Comparison of ENCODE assay signal across 13 cellular contexts in genomic region chr7:121385056-121385799, GRCh38. TPM values are rescaled to one million over a fixed set of nuclear protein-coding genes. Genes with fewer than 3 reads are reported as not detected.
DNase-seq lines count a peak whose midpoint lies in the region; ATAC-seq, FAIRE-seq and TF ChIP-seq lines count a peak whose summit lies in the region.
"Had no signal": no experiment of that assay in that cellular context is flagged by ENCODE, and none has a peak within 500 bp of the region (broad histone marks: within the 10 kb centered on the region; RNA-seq: fewer than 3 reads in every experiment).

No MANE protein-coding gene starts in this region.

- no peaks in the 10 kb centered on the region for H3K79me1 ChIP-seq in neuronal stem cell (ENCODE audit: low read depth, low read length)

- H3K4me1 ChIP-seq in astrocyte (ENCODE audit: insufficient read depth, low read length) (no peaks in the 10 kb centered on the region), neuronal stem cell (ENCODE audit: control insufficient read depth in 2 of 2, insufficient read depth in 1 of 2, low read depth in 1 of 2, low read length in 2 of 2) (peaks cover 0 to 3% of the 10 kb centered on the region in 2 donors)
- H3K4me1 ChIP-seq: BE2C had no signal

- FAIRE-seq in astrocyte (lab: Jason Lieb, UNC), result no peak

- no peak overlapping the region for H4K8ac ChIP-seq in neuronal stem cell (ENCODE audit: low read depth, low read length)

- H3K4me3 Mint-ChIP-seq in astrocyte (ENCODE audit: unreplicated experiment) (peak overlapping the region; percentile 58), nephron progenitor cell (no peak overlapping the region)

- peak overlapping the region; percentile 22; the same call in 1 of the 2 replicates for H3K4me3 ChIP-seq in GM06990 (replicated peaks; ENCODE audit: low read depth, low read length)
- no peak overlapping the region for H3K4me3 ChIP-seq in astrocyte (ENCODE audit: insufficient read depth, low read depth, low read length)
- no peak overlapping the region for H3K4me3 ChIP-seq in neuronal stem cell (ENCODE audit: low read length in 2 of 2)

- H3K9me3 Mint-ChIP-seq in astrocyte (ENCODE audit: unreplicated experiment) (no peaks in the 10 kb centered on the region), nephron progenitor cell (no peaks in the 10 kb centered on the region)

- no peaks in the 10 kb centered on the region for H3K36me3 ChIP-seq in GM06990 (ENCODE audit: control insufficient read depth, insufficient read depth, low read length)
- peaks cover 6% of the 10 kb centered on the region for H3K36me3 ChIP-seq in astrocyte (ENCODE audit: insufficient read depth, low read length)
- peaks cover 0 to 17% of the 10 kb centered on the region in 2 donors for H3K36me3 ChIP-seq in neuronal stem cell (replicated peaks in 1 of 2; ENCODE audit: control insufficient read depth in 2 of 2, insufficient read depth in 2 of 2, low read length in 2 of 2)

- no peak overlapping the region for H3K4me2 ChIP-seq in astrocyte (ENCODE audit: low read length)
- no peak overlapping the region for H3K4me2 ChIP-seq in neuronal stem cell (ENCODE audit: insufficient read depth, low read length, poor library complexity, severe bottlenecking)

- no peak overlapping the region for H3K9ac ChIP-seq in astrocyte (ENCODE audit: low read length)
- no peak overlapping the region for H3K9ac ChIP-seq in neuronal stem cell (ENCODE audit: low read depth, low read length, poor library complexity)

- H3K36me3 Mint-ChIP-seq in astrocyte (ENCODE audit: low read depth, unreplicated experiment), result peaks cover 1% of the 10 kb centered on the region
- no peaks in the 10 kb centered on the region for H3K36me3 Mint-ChIP-seq in nephron progenitor cell (ENCODE audit: low read depth)

- no CpG with 5 or more reads among the region's 4 CpGs for WGBS in neuronal stem cell (ENCODE audit: extremely low coverage in 2 of 2, insufficient read length in 2 of 2, insufficient replicate concordance in 1 of 2), 2 donors

- no peak overlapping the region for H2BK5ac ChIP-seq in neuronal stem cell (ENCODE audit: low read length)

- DNase-seq in GM06990 (ENCODE audit: extremely low read depth, insufficient read length) (peak; percentile 43), astrocyte (ENCODE audit: low read depth) (no peak), nephron progenitor cell (no peak), amniotic stem cell (lab: John Stamatoyannopoulos, UW) (no peak), erythroblast (lab: John Stamatoyannopoulos, UW) (no peak), neuronal stem cell (ENCODE audit: low spot score) (no peak)
- DNase-seq: activated naive CD4-positive, alpha-beta T cell; BE2C; caudate nucleus; NCI-H526 treated with DMSO at 0.1 percent for 48 hours; stimulated activated CD4-positive, alpha-beta T cell treated with anti-CD3 and anti-CD28 coated beads, Interleukin-2, amount 100 ng/mL, for 48 hours had no signal

- TF ChIP-seq POLR2A in erythroblast (IDR thresholded peaks at IDR 0.05; ENCODE audit: low read length), result no peak

- no peak overlapping the region for H3K18ac ChIP-seq in neuronal stem cell (ENCODE audit: low read length)

- no peak overlapping the region for H2BK120ac ChIP-seq in neuronal stem cell (ENCODE audit: low read depth, low read length)

- H2BK15ac ChIP-seq in neuronal stem cell (ENCODE audit: low read length), result no peak overlapping the region

- peaks cover 85% of the 10 kb centered on the region for H4K20me1 ChIP-seq in astrocyte (ENCODE audit: insufficient read depth, low read length)

- H3K23ac ChIP-seq in neuronal stem cell (ENCODE audit: low read depth, low read length, poor library complexity), result no peak overlapping the region

- no peaks in the 10 kb centered on the region for H3K9me3 ChIP-seq in astrocyte (ENCODE audit: insufficient read depth, low read depth, low read length)
- H3K9me3 ChIP-seq in neuronal stem cell (replicated peaks in 1 of 2; ENCODE audit: control insufficient read depth in 2 of 2, insufficient read depth in 1 of 2, low read depth in 1 of 2, low read length in 2 of 2), result no peaks in the 10 kb centered on the region
- H3K9me3 ChIP-seq: BE2C had no signal

- no peak overlapping the region for H2BK12ac ChIP-seq in neuronal stem cell (ENCODE audit: low read length)

- H3K27ac Mint-ChIP-seq in astrocyte (ENCODE audit: unreplicated experiment) (no peak overlapping the region), nephron progenitor cell (peak overlapping the region; percentile 23)

- H3K27me3 Mint-ChIP-seq in astrocyte (ENCODE audit: low read depth, unreplicated experiment), result no peaks in the 10 kb centered on the region
- no peaks in the 10 kb centered on the region for H3K27me3 Mint-ChIP-seq in nephron progenitor cell (ENCODE audit: low read depth, poor library complexity)

- no peak overlapping the region for H4K91ac ChIP-seq in neuronal stem cell (ENCODE audit: low read depth, low read length, poor library complexity)

- TF ChIP-seq CTCF in GM06990 (IDR thresholded peaks at IDR 0.05; ENCODE audit: insufficient read depth, low read length, poor library complexity, severe bottlenecking), result no peak
- no peak for TF ChIP-seq CTCF in astrocyte (IDR thresholded peaks at IDR 0.05; ENCODE audit: insufficient read depth, low read depth, low read length)
- no peak for TF ChIP-seq CTCF in nephron progenitor cell (IDR thresholded peaks at IDR 0.05)

- no peak overlapping the region for H3K27ac ChIP-seq in astrocyte (ENCODE audit: low read depth, low read length)
- no peak overlapping the region for H3K27ac ChIP-seq in neuronal stem cell (replicated peaks; ENCODE audit: low read length)

- no peaks in the 10 kb centered on the region for H3K27me3 ChIP-seq in GM06990 (replicated peaks; ENCODE audit: control insufficient read depth, insufficient read depth, low read length)
- no peaks in the 10 kb centered on the region for H3K27me3 ChIP-seq in astrocyte (ENCODE audit: insufficient read depth, low read length)
- H3K27me3 ChIP-seq in neuronal stem cell (ENCODE audit: control insufficient read depth in 3 of 3, insufficient read depth in 3 of 3, low read depth in 1 of 3, low read length in 3 of 3), result no peaks in the 10 kb centered on the region
- H3K27me3 ChIP-seq: BE2C had no signal

- H3K4me1 Mint-ChIP-seq in astrocyte (ENCODE audit: low read depth, unreplicated experiment) (peaks cover 34% of the 10 kb centered on the region), nephron progenitor cell (peaks cover 26% of the 10 kb centered on the region)

- H2AFZ ChIP-seq in astrocyte (ENCODE audit: low read depth, low read length), result no peak overlapping the region
- no peak overlapping the region for H2AFZ ChIP-seq in neuronal stem cell (ENCODE audit: low read length)

- H3K4ac ChIP-seq in neuronal stem cell (ENCODE audit: low read length), result no peak overlapping the region

- no peak overlapping the region for H3K14ac ChIP-seq in neuronal stem cell (ENCODE audit: low read length)

- H2AK5ac ChIP-seq in neuronal stem cell (ENCODE audit: low read depth, low read length), result no peak overlapping the region

- ATAC-seq in HG03108 (IDR thresholded peaks at IDR 0.05; ENCODE audit: unreplicated experiment) (peak; percentile 1), GM18873 (IDR thresholded peaks at IDR 0.05; ENCODE audit: low FRiP score, unreplicated experiment) (no peak)

- peaks cover 96% of the 10 kb centered on the region for H3K79me2 ChIP-seq in astrocyte (ENCODE audit: insufficient read depth, low read length)

RNA-seq across cellular contexts. Expression of gene FAM3C, which starts 10.9 kb away (rescaled TPM):
- total RNA-seq in astrocyte, result 61.0 and 71.8 TPM in 2 replicates
- polyA plus RNA-seq in neuronal stem cell (2013, experiment 1 of 2), result 39.6 TPM
- 40.5 TPM for polyA plus RNA-seq in neuronal stem cell (2013, experiment 2 of 2)

RNA-seq across cellular contexts. Expression of gene WNT16, which starts 56.4 kb away (rescaled TPM):
- total RNA-seq in astrocyte, result 0.07 TPM in 1 of 2 replicates, not detected in the other
- polyA plus RNA-seq in neuronal stem cell (2013, experiment 1 of 2), result 0.04 TPM
- polyA plus RNA-seq in neuronal stem cell (2013, experiment 2 of 2), result 0.06 TPM
